1 cellular context compared by ENCODE assay signal in genomic region chr9:128249558-128249913, GRCh38.
TF ChIP-seq lines count a peak whose summit lies in the region.

No MANE protein-coding gene starts in this region.

TF ChIP-seq in GM23338, 12 proteins besides CTCF, POLR2A, EP300 and RAD21 (continued from another document):
- TF ChIP-seq STAT1 (IDR thresholded peaks at IDR 0.05; ENCODE audit: unreplicated experiment) = no peak
- no peak for TF ChIP-seq ZNF331 (CRISPR knock-in tag; IDR thresholded peaks at IDR 0.05; ENCODE audit: low read depth)
- TF ChIP-seq CREB1 (CRISPR knock-in tag; IDR thresholded peaks at IDR 0.05; ENCODE audit: low read depth) = no peak
- TF ChIP-seq ZNF114 (CRISPR knock-in tag; IDR thresholded peaks at IDR 0.05) = no peak
- TF ChIP-seq EZH2phosphoT487 (IDR thresholded peaks at IDR 0.05; ENCODE audit: unreplicated experiment) = no peak
- no peak for TF ChIP-seq NANOG (IDR thresholded peaks at IDR 0.05; ENCODE audit: borderline replicate concordance)
- no peak for TF ChIP-seq ETS1 (IDR thresholded peaks at IDR 0.05)
